In genomic region chr16:50367777-50368409, GRCh38 we compare ENCODE assay signal across 3 cellular contexts.
TF ChIP-seq lines count a peak whose summit lies in the region.

No MANE protein-coding gene starts in this region.

TF ChIP-seq in A549, 52 proteins besides CTCF, POLR2A, EP300 and RAD21:
- TF ChIP-seq FOSL2 (IDR thresholded peaks at IDR 0.05): no peak
- TF ChIP-seq FOSL2 (CRISPR knock-in tag; IDR thresholded peaks at IDR 0.05): no peak
- TF ChIP-seq CBX2 (IDR thresholded peaks at IDR 0.05; ENCODE audit: borderline replicate concordance, low read depth): no peak
- TF ChIP-seq POLR2AphosphoS2 (conservative IDR thresholded peaks at IDR 0.05; ENCODE audit: low read length): no peak
- TF ChIP-seq BHLHE40 (IDR thresholded peaks at IDR 0.05; ENCODE audit: low read depth, low read length): no peak
- TF ChIP-seq E2F6 (IDR thresholded peaks at IDR 0.05; ENCODE audit: borderline replicate concordance, low read depth): no peak
- TF ChIP-seq RNF2 (IDR thresholded peaks at IDR 0.05; ENCODE audit: borderline replicate concordance, low read depth): no peak
- no peak for TF ChIP-seq ZC3H11A (IDR thresholded peaks at IDR 0.05)
- no peak for TF ChIP-seq BCL3 (IDR thresholded peaks at IDR 0.05)
- no peak for TF ChIP-seq FOSB (CRISPR knock-in tag; IDR thresholded peaks at IDR 0.05)

TF ChIP-seq in HEK293, 187 proteins besides CTCF, POLR2A, EP300 and RAD21 (continued from another document):
- peak; percentile 71 for TF ChIP-seq ZNF335 (tag by site-specific recombination; conservative IDR thresholded peaks at IDR 0.05)
- TF ChIP-seq ZBTB21 (tag by site-specific recombination; IDR thresholded peaks at IDR 0.05): no peak
- 0 out of 2 replicates have a peak, but pooled peaks have one; percentile 46 for TF ChIP-seq ZBTB17 (tag by site-specific recombination; IDR thresholded peaks at IDR 0.05)
- TF ChIP-seq SCRT2 (tag by site-specific recombination; IDR thresholded peaks at IDR 0.05): peak; percentile 96
- TF ChIP-seq ZBTB7A (tag by site-specific recombination; IDR thresholded peaks at IDR 0.05; ENCODE audit: low read depth): no peak
- TF ChIP-seq ZNF704 (tag by site-specific recombination; IDR thresholded peaks at IDR 0.05): no peak
- TF ChIP-seq PRDM1 (tag by site-specific recombination; IDR thresholded peaks at IDR 0.05): peak; percentile 85
- TF ChIP-seq GLI2 (tag by site-specific recombination; IDR thresholded peaks at IDR 0.05; ENCODE audit: borderline replicate concordance, low read depth): no peak
- TF ChIP-seq ZSCAN5A (tag by site-specific recombination; IDR thresholded peaks at IDR 0.05): no peak
- no peak for TF ChIP-seq ZSCAN18 (tag by site-specific recombination; IDR thresholded peaks at IDR 0.05)
- TF ChIP-seq ZBTB11 (tag by site-specific recombination; conservative IDR thresholded peaks at IDR 0.05; ENCODE audit: low read depth): no peak

TF ChIP-seq in GM12878, 131 proteins besides CTCF, POLR2A, EP300 and RAD21:
- TF ChIP-seq ZBTB40 (IDR thresholded peaks at IDR 0.05; ENCODE audit: borderline replicate concordance) (no peak), PRDM15 (CRISPR knock-in tag; IDR thresholded peaks at IDR 0.05) (no peak)
